ENCODE assay signal across 1 cellular context in the genomic region with DNA sequence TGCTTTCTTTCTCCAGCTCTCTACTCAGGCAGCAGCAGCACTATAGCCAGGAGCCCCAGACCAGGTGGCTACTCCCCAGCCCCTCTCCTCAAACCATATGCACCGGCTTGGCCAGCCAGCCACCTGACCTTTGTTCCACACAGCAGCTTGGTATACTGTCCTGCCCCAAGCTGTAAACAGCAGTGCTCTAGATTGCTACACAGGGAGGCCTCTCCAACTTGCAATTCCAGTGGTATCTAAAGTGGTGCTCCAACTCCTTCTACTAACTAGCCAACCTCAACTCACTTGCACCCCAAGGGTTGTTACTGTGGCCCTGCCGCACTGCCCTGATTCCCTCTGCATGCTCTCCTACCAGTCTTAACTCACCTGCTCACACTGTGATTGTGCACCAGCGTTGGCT.
TF ChIP-seq lines count a peak whose summit lies in the region.

No MANE protein-coding gene starts in this region.

TF ChIP-seq in GM23338, 12 proteins besides CTCF, POLR2A, EP300 and RAD21 (continued from another document):
- TF ChIP-seq, protein P1, sequence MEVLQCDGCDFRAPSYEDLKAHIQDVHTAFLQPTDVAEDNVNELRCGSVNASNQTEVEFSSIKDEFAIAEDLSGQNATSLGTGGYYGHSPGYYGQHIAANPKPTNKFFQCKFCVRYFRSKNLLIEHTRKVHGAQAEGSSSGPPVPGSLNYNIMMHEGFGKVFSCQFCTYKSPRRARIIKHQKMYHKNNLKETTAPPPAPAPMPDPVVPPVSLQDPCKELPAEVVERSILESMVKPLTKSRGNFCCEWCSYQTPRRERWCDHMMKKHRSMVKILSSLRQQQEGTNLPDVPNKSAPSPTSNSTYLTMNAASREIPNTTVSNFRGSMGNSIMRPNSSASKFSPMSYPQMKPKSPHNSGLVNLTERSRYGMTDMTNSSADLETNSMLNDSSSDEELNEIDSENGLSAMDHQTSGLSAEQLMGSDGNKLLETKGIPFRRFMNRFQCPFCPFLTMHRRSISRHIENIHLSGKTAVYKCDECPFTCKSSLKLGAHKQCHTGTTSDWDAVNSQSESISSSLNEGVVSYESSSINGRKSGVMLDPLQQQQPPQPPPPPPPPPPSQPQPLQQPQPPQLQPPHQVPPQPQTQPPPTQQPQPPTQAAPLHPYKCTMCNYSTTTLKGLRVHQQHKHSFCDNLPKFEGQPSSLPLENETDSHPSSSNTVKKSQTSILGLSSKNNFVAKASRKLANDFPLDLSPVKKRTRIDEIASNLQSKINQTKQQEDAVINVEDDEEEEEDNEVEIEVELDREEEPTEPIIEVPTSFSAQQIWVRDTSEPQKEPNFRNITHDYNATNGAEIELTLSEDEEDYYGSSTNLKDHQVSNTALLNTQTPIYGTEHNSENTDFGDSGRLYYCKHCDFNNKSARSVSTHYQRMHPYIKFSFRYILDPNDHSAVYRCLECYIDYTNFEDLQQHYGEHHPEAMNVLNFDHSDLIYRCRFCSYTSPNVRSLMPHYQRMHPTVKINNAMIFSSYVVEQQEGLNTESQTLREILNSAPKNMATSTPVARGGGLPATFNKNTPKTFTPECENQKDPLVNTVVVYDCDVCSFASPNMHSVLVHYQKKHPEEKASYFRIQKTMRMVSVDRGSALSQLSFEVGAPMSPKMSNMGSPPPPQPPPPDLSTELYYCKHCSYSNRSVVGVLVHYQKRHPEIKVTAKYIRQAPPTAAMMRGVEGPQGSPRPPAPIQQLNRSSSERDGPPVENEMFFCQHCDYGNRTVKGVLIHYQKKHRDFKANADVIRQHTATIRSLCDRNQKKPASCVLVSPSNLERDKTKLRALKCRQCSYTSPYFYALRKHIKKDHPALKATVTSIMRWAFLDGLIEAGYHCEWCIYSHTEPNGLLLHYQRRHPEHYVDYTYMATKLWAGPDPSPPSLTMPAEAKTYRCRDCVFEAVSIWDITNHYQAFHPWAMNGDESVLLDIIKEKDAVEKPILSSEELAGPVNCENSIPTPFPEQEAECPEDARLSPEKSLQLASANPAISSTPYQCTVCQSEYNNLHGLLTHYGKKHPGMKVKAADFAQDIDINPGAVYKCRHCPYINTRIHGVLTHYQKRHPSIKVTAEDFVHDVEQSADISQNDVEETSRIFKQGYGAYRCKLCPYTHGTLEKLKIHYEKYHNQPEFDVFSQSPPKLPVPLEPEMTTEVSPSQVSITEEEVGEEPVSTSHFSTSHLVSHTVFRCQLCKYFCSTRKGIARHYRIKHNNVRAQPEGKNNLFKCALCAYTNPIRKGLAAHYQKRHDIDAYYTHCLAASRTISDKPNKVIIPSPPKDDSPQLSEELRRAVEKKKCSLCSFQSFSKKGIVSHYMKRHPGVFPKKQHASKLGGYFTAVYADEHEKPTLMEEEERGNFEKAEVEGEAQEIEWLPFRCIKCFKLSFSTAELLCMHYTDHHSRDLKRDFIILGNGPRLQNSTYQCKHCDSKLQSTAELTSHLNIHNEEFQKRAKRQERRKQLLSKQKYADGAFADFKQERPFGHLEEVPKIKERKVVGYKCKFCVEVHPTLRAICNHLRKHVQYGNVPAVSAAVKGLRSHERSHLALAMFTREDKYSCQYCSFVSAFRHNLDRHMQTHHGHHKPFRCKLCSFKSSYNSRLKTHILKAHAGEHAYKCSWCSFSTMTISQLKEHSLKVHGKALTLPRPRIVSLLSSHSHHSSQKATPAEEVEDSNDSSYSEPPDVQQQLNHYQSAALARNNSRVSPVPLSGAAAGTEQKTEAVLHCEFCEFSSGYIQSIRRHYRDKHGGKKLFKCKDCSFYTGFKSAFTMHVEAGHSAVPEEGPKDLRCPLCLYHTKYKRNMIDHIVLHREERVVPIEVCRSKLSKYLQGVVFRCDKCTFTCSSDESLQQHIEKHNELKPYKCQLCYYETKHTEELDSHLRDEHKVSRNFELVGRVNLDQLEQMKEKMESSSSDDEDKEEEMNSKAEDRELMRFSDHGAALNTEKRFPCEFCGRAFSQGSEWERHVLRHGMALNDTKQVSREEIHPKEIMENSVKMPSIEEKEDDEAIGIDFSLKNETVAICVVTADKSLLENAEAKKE (CRISPR knock-in tag; IDR thresholded peaks at IDR 0.05): no peak
- no peak for TF ChIP-seq STAT1 (IDR thresholded peaks at IDR 0.05; ENCODE audit: unreplicated experiment)
- no peak for TF ChIP-seq EZH2phosphoT487 (IDR thresholded peaks at IDR 0.05; ENCODE audit: unreplicated experiment)
- TF ChIP-seq POLR2AphosphoS5 (IDR thresholded peaks at IDR 0.05; ENCODE audit: low read depth): no peak
- TF ChIP-seq EZH2 (IDR thresholded peaks at IDR 0.05; ENCODE audit: low read depth, unreplicated experiment): no peak
- TF ChIP-seq CREB1 (CRISPR knock-in tag; IDR thresholded peaks at IDR 0.05; ENCODE audit: low read depth): no peak
TF ChIP-seq in GM23338: peak in this region for 0.
